8 cellular contexts compared by ENCODE assay signal in genomic region chr6:170552765-170553685, GRCh38. TPM values are rescaled to one million over a fixed set of nuclear protein-coding genes. Genes with fewer than 3 reads are reported as not detected.
DNase-seq lines count a peak whose midpoint lies in the region; ATAC-seq and TF ChIP-seq lines count a peak whose summit lies in the region.

Gene PSMB1 (minus strand): TSS chr6:170553307. CDS start chr6:170553242, 65 bp downstream.

- H3K27me3 ChIP-seq in right lobe of liver: no peaks in the 10 kb centered on the region

- POLR2A ChIA-PET in activated CD4-positive, alpha-beta memory T cell treated with anti-CD3 and anti-CD28 coated beads for 36 hours (lab: Charles Lee): interaction anchor here (0.6 to 3.8 kb wide), 4 partner anchors 31 to 852 kb away, joined by 3 to 21 read pairs (median 4); partner anchors contain the start of genes DYNLT2, ERMARD and PDCD2

- no peaks in the 10 kb centered on the region for H3K9me3 Mint-ChIP-seq in CD14-positive monocyte
- no peaks in the 10 kb centered on the region for H3K9me3 Mint-ChIP-seq in activated CD4-positive, alpha-beta memory T cell treated with anti-CD3 and anti-CD28 coated beads for 36 hours

- ATAC-seq in GM19397 (IDR thresholded peaks at IDR 0.05; ENCODE audit: unreplicated experiment) (peak; percentile 54), HG03565 (IDR thresholded peaks at IDR 0.05; ENCODE audit: unreplicated experiment) (peak; percentile 38), right lobe of liver (peak; percentile 84 to 86 (median 86))

- peak within 1 kb of the TSS; percentile 84 to 96 (median 93) for H3K27ac ChIP-seq in right lobe of liver

- peak within 1 kb of the TSS; percentile 91 to 95 (median 93) for H3K4me3 ChIP-seq in right lobe of liver

- H3K9me3 ChIP-seq in right lobe of liver: no peaks in the 10 kb centered on the region

- peaks cover 0 to 20% (median under 1%) of the 10 kb centered on the region in 4 donors for H3K36me3 ChIP-seq in right lobe of liver

- H3K36me3 Mint-ChIP-seq in CD14-positive monocyte: peaks cover 24 to 26% of the 10 kb centered on the region in 2 donors
- H3K36me3 Mint-ChIP-seq in activated CD4-positive, alpha-beta memory T cell treated with anti-CD3 and anti-CD28 coated beads for 36 hours: peaks cover 23% of the 10 kb centered on the region

- H3K4me1 Mint-ChIP-seq in CD14-positive monocyte: peaks cover 13% of the 10 kb centered on the region
- peaks cover 39% of the 10 kb centered on the region for H3K4me1 Mint-ChIP-seq in activated CD4-positive, alpha-beta memory T cell treated with anti-CD3 and anti-CD28 coated beads for 36 hours (ENCODE audit: low read depth)

- H3K27me3 Mint-ChIP-seq in CD14-positive monocyte (ENCODE audit: low read depth in 3 of 3): no peaks in the 10 kb centered on the region
- no peaks in the 10 kb centered on the region for H3K27me3 Mint-ChIP-seq in activated CD4-positive, alpha-beta memory T cell treated with anti-CD3 and anti-CD28 coated beads for 36 hours

- no peak within 1 kb of the TSS for H3K27ac Mint-ChIP-seq in CD14-positive monocyte
- H3K27ac Mint-ChIP-seq in activated CD4-positive, alpha-beta memory T cell treated with anti-CD3 and anti-CD28 coated beads for 36 hours: no peak within 1 kb of the TSS

- no peak within 1 kb of the TSS for H3K4me3 Mint-ChIP-seq in CD14-positive monocyte
- no peak within 1 kb of the TSS for H3K4me3 Mint-ChIP-seq in activated CD4-positive, alpha-beta memory T cell treated with anti-CD3 and anti-CD28 coated beads for 36 hours

- peak; percentile 90 for TF ChIP-seq POLR2A in right lobe of liver (IDR thresholded peaks at IDR 0.05)

- intact Hi-C loops in CD14-positive monocyte (cut with micrococcal nuclease): loop anchor here (5.0 kb wide), 2 partner anchors 246 to 851 kb away; partner anchors contain the start of genes C6orf120 (in 2 of the 2), FAM120B (in 2 of the 2) and WDR27 (in 2 of the 2)
- intact Hi-C loops in activated CD4-positive, alpha-beta memory T cell treated with anti-CD3 and anti-CD28 coated beads for 36 hours (cut with micrococcal nuclease): no loop called here
- intact Hi-C loops in right lobe of liver (cut with DNase I): no loop called here

- WGBS in right lobe of liver (ENCODE audit: insufficient coverage, low coverage, low lambda C conversion rate, missing lambda C conversion rate): 0% methylated on average over 25 of the region's 46 CpGs

- H3K4me1 ChIP-seq in right lobe of liver: peaks cover 0 to 46% (median 11%) of the 10 kb centered on the region in 4 donors

- CTCF ChIA-PET in activated CD4-positive, alpha-beta memory T cell treated with anti-CD3 and anti-CD28 coated beads for 36 hours (lab: Charles Lee): interaction anchor here (1.3 to 2.3 kb wide), 4 partner anchors 21 to 801 kb away, joined by 4 to 12 read pairs (median 6); partner anchors contain the start of genes DYNLT2, ERMARD and PDCD2

- no peak for TF ChIP-seq CTCF in CD14-positive monocyte (IDR thresholded peaks at IDR 0.05)
- TF ChIP-seq CTCF in right lobe of liver (IDR thresholded peaks at IDR 0.05): no peak

- DNase-seq in CD14-positive monocyte (ENCODE audit: low spot score): peak; percentile 87
- DNase-seq in NCI-H82 treated with DMSO at 0.1 percent for 48 hours (lab: John Stamatoyannopoulos, UW; ENCODE audit: unreplicated experiment): peak; percentile 82
- peak; percentile 91 for DNase-seq in activated CD4-positive, alpha-beta memory T cell treated with anti-CD3 and anti-CD28 coated beads for 36 hours
- DNase-seq in ecto neural progenitor cell (ENCODE audit: low spot score): peak; percentile 93
- DNase-seq in right lobe of liver: peak; percentile 95 to 97 (median 96)
- DNase-seq in stimulated activated CD4-positive, alpha-beta T cell treated with anti-CD3 and anti-CD28 coated beads, Interleukin-4, amount 100 ng/mL, for 4 hours: peak; percentile 78 to 81

RNA-seq across cellular contexts. Expression of gene PSMB1, which starts in this region (rescaled TPM):
- polyA plus RNA-seq in CD14-positive monocyte: 100 to 1,000 TPM; 558 to 647 TPM
- total RNA-seq in activated CD4-positive, alpha-beta memory T cell treated with anti-CD3 and anti-CD28 coated beads for 36 hours: 100 to 1,000 TPM; 240 to 247 TPM
- total RNA-seq in right lobe of liver: 100 to 1,000 TPM in 5 of 6 experiments, 10 to 100 TPM in 1; 90.3 to 164 (median 111) TPM

Comparison
In these comparisons a context has a peak if more than half of its experiments do, and no peak if none do; other contexts are left out.
1. Peak in every context shown above with its lines: DNase-seq, ATAC-seq, H3K4me3 ChIP-seq and H3K27ac ChIP-seq.
2. intact Hi-C loops: an anchor here in CD14-positive monocyte (5.0 kb wide); none called in activated CD4-positive, alpha-beta memory T cell treated with anti-CD3 and anti-CD28 coated beads for 36 hours and right lobe of liver.